ENCODE assay signal across 16 cellular contexts in the genomic region with DNA sequence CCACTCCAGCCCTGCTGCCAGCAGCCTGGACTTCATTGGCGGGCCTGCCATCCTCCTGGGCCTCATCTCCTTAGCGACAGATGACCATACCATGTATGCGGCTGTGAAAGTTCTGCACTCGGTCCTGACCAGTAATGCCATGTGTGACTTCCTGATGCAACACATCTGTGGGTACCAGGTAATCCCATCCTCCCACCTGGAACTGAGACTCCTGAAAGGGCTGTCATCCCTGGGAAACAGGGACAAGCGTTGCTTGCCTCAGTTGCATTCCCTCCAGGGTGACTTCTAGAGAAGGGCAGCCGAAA.
DNase-seq lines count a peak whose midpoint lies in the region; ATAC-seq, FAIRE-seq and TF ChIP-seq lines count a peak whose summit lies in the region.
"Had no signal": no experiment of that assay in that cellular context is flagged by ENCODE, and none has a peak within 500 bp of the region (broad histone marks: within the 10 kb centered on the region; RNA-seq: fewer than 3 reads in every experiment).

No MANE protein-coding gene starts in this region.

- peaks cover 2 to 37% of the 10 kb centered on the region in 2 experiments; a peak in 4 of 5 replicates for H3K27me3 ChIP-seq in HepG2 (ENCODE audit: control insufficient read depth in 1 of 2, insufficient read depth in 2 of 2, low read length in 2 of 2)
- no peaks in the 10 kb centered on the region for H3K27me3 ChIP-seq in right lobe of liver
- H3K27me3 ChIP-seq in HCT116 (ENCODE audit: insufficient read depth, low read length), result peaks cover 70% of the 10 kb centered on the region
- H3K27me3 ChIP-seq in neutrophil, result no peaks in the 10 kb centered on the region
- H3K27me3 ChIP-seq in effector memory CD4-positive, alpha-beta T cell (replicated peaks; ENCODE audit: control insufficient read depth, insufficient read depth, low read length, poor library complexity, severe bottlenecking), result no peaks in the 10 kb centered on the region

- TF ChIP-seq EP300 in HepG2 (IDR thresholded peaks at IDR 0.05; ENCODE audit: low read depth in 2 of 2, low read length in 2 of 2), result no peak
- TF ChIP-seq EP300 in HepG2 (CRISPR knock-in tag; IDR thresholded peaks at IDR 0.05; ENCODE audit: borderline replicate concordance), result no peak

- FAIRE-seq in HepG2 (lab: Jason Lieb, UNC), result no peak
- FAIRE-seq: A204.1, GM12878 had no signal

- no peaks in the 10 kb centered on the region for H3K9me2 ChIP-seq in HCT116 (ENCODE audit: insufficient read depth)

- H3K4me3 ChIP-seq in HepG2 (replicated peaks in 1 of 3; ENCODE audit: insufficient read depth in 1 of 3, low read depth in 2 of 3, low read length in 3 of 3) (no peak overlapping the region), right lobe of liver (no peak overlapping the region), HCT116 (replicated peaks in 1 of 2; ENCODE audit: low read depth in 1 of 2, low read length in 2 of 2) (no peak overlapping the region), neutrophil (ENCODE audit: low read depth in 1 of 2, low read length in 1 of 2) (peak overlapping the region in 1 of 2 experiments; percentile 9)
- H3K4me3 ChIP-seq in effector memory CD4-positive, alpha-beta T cell (ENCODE audit: insufficient read depth, low read depth, low read length, poor library complexity, severe bottlenecking), result no peak overlapping the region
- H3K4me3 ChIP-seq: GM12878, GM23248, HAP-1 had no signal

- in situ Hi-C loops in HepG2 (cut with HindIII; ENCODE audit: extremely low pct_ligation_motif_present, low pct_unique_long_range_greater_than_20kb), result no loop called here

- CTCF ChIA-PET in HepG2 (lab: Yijun Ruan, JAX; ENCODE audit: low intra/inter-chr PET ratio, low total read pairs), result no interaction called here
- CTCF ChIA-PET in HCT116 (lab: Charles Lee), result no interaction called here

- POLR2A ChIA-PET in HepG2 (lab: Yijun Ruan, JAX), result no interaction called here
- POLR2A ChIA-PET in HCT116 (lab: Charles Lee), result no interaction called here

- no peaks in the 10 kb centered on the region for H3K9me3 ChIP-seq in HepG2 (ENCODE audit: low read length)
- H3K9me3 ChIP-seq in right lobe of liver, result no peaks in the 10 kb centered on the region
- no peaks in the 10 kb centered on the region for H3K9me3 ChIP-seq in HCT116 (ENCODE audit: control insufficient read depth in 1 of 2, insufficient read depth in 1 of 2, low read depth in 1 of 2, low read length in 2 of 2)
- H3K9me3 ChIP-seq in neutrophil, result no peaks in the 10 kb centered on the region
- no peaks in the 10 kb centered on the region for H3K9me3 ChIP-seq in effector memory CD4-positive, alpha-beta T cell (ENCODE audit: control insufficient read depth, low read length)
- H3K9me3 ChIP-seq: HAP-1 had no signal

- H3K4me1 ChIP-seq in HepG2 (ENCODE audit: insufficient read depth, low read length) (no peaks in the 10 kb centered on the region), right lobe of liver (no peaks in the 10 kb centered on the region), HCT116 (ENCODE audit: control insufficient read depth in 1 of 2, insufficient read depth in 2 of 2, low read length in 2 of 2) (no peaks in the 10 kb centered on the region), neutrophil (ENCODE audit: control insufficient read depth in 1 of 2, insufficient read depth in 1 of 2, low read depth in 1 of 2, low read length in 1 of 2) (peaks cover 44 to 47% of the 10 kb centered on the region in 2 experiments)
- H3K4me1 ChIP-seq in effector memory CD4-positive, alpha-beta T cell (ENCODE audit: control insufficient read depth, insufficient read depth, low read length, poor library complexity, severe bottlenecking), result no peaks in the 10 kb centered on the region
- H3K4me1 ChIP-seq: HAP-1 had no signal

- H3K36me3 ChIP-seq in HepG2 (replicated peaks in 1 of 2; ENCODE audit: control insufficient read depth in 1 of 2, insufficient read depth in 2 of 2, low read length in 2 of 2) (no peaks in the 10 kb centered on the region), right lobe of liver (no peaks in the 10 kb centered on the region), HCT116 (ENCODE audit: control insufficient read depth in 1 of 2, insufficient read depth in 2 of 2, low read length in 2 of 2) (no peaks in the 10 kb centered on the region), neutrophil (peaks cover 64% of the 10 kb centered on the region)
- H3K36me3 ChIP-seq in effector memory CD4-positive, alpha-beta T cell (ENCODE audit: control insufficient read depth, insufficient read depth, low read length), result no peaks in the 10 kb centered on the region
- H3K36me3 ChIP-seq: HAP-1 had no signal

- H3K27ac ChIP-seq in HepG2 (ENCODE audit: extremely low read length, insufficient read depth, low read length) (no peak overlapping the region), right lobe of liver (no peak overlapping the region), HCT116 (ENCODE audit: low read depth, low read length) (no peak overlapping the region), neutrophil (peak overlapping the region; percentile 89)
- no peak overlapping the region for H3K27ac ChIP-seq in effector memory CD4-positive, alpha-beta T cell (ENCODE audit: insufficient read depth, low read length, poor library complexity, severe bottlenecking)
- H3K27ac ChIP-seq: C4-2B, GM23248 had no signal

- H3K4me2 ChIP-seq in HepG2 (ENCODE audit: low read depth, low read length) (no peak overlapping the region), HCT116 (ENCODE audit: low read length) (no peak overlapping the region)

- H2AFZ ChIP-seq in HepG2 (ENCODE audit: low read length) (no peak overlapping the region), HCT116 (ENCODE audit: low read depth, low read length, poor library complexity, severe bottlenecking) (no peak overlapping the region)
- H2AFZ ChIP-seq: GM23248 had no signal

- H4K20me1 ChIP-seq in HepG2 (ENCODE audit: insufficient read depth, low read length) (no peaks in the 10 kb centered on the region), HCT116 (ENCODE audit: insufficient read depth) (no peaks in the 10 kb centered on the region)

- H3K9ac ChIP-seq in HepG2 (ENCODE audit: insufficient read depth, low read depth, low read length), result no peak overlapping the region
- H3K9ac ChIP-seq in HCT116 (ENCODE audit: low read length), result no peak overlapping the region
- H3K9ac ChIP-seq: GM23248 had no signal

- TF ChIP-seq POLR2A in HepG2 (IDR thresholded peaks at IDR 0.05; ENCODE audit: insufficient read depth in 1 of 2, low read depth in 2 of 2, low read length in 2 of 2), result no peak
- no peak for TF ChIP-seq POLR2A in right lobe of liver (IDR thresholded peaks at IDR 0.05)
- no peak for TF ChIP-seq POLR2A in HCT116 (IDR thresholded peaks at IDR 0.05; ENCODE audit: borderline replicate concordance, extremely low read depth, insufficient read depth, insufficient read length)

- RAD21 ChIA-PET in HCT116 (lab: Charles Lee; ENCODE audit: low non-redundant PET in 1 of 2, low total read pairs in 2 of 2, uncharacterized antibody in 2 of 2, unreplicated experiment in 2 of 2), result no interaction called here

- WGBS in HepG2 (ENCODE audit: low lambda C conversion rate), result 92% methylated on average over 2 of the region's 6 CpGs
- no CpG with 5 or more reads among the region's 6 CpGs for WGBS in right lobe of liver (ENCODE audit: insufficient coverage, low coverage, low lambda C conversion rate, missing lambda C conversion rate)

- DNase-seq in HepG2 (ENCODE audit: low spot score) (no peak), right lobe of liver (no peak), HCT116 (ENCODE audit: low read depth, low spot score) (no peak), 8988T (no peak)
- DNase-seq in effector memory CD4-positive, alpha-beta T cell, result no peak
- DNase-seq: ACHN; CD4-positive, alpha-beta memory T cell; DMS153; DND-41; EL; GM23248 had no signal

- TF ChIP-seq CTCF in HepG2 (CRISPR knock-in tag; IDR thresholded peaks at IDR 0.05) (no peak), right lobe of liver (IDR thresholded peaks at IDR 0.05) (no peak), HCT116 (IDR thresholded peaks at IDR 0.05 in 2 of 3, conservative IDR thresholded peaks at IDR 0.05 in 1 of 3; ENCODE audit: borderline replicate concordance in 1 of 3, insufficient read depth in 1 of 3, low read depth in 2 of 3, low read length in 2 of 3) (no peak), neutrophil (IDR thresholded peaks at IDR 0.05) (no peak)

- ATAC-seq in HepG2, result no peak
- ATAC-seq in right lobe of liver, result no peak
- no peak for ATAC-seq in HCT116
- ATAC-seq: GM12878 had no signal

- intact Hi-C loops in HepG2 (cut with micrococcal nuclease; ENCODE audit: unreplicated experiment) (no loop called here), right lobe of liver (cut with DNase I) (no loop called here), HCT116 (cut with micrococcal nuclease) (no loop called here)

- BruUV-seq in HepG2 (replicated peaks; lab: Mats Ljungman, UMichigan) (no TSS peak), HCT116 (replicated peaks; lab: Mats Ljungman, UMichigan) (no TSS peak)

- H3K79me2 ChIP-seq in HepG2 (ENCODE audit: insufficient read depth, low read length), result no peaks in the 10 kb centered on the region
- H3K79me2 ChIP-seq in HCT116 (ENCODE audit: insufficient read depth, low read length), result no peaks in the 10 kb centered on the region

- TF ChIP-seq RAD21 in HepG2 (CRISPR knock-in tag; IDR thresholded peaks at IDR 0.05) (no peak), HCT116 (IDR thresholded peaks at IDR 0.05; ENCODE audit: low read depth) (no peak)

TF ChIP-seq in HepG2, 621 proteins besides CTCF, POLR2A, EP300 and RAD21:
- TF ChIP-seq ZNF558 (CRISPR knock-in tag; IDR thresholded peaks at IDR 0.05; ENCODE audit: borderline replicate concordance) (no peak), RFX5 (IDR thresholded peaks at IDR 0.05; ENCODE audit: low read depth, low read length) (peak; percentile 44; the same call in 1 of the 2 replicates)

TF ChIP-seq in HCT116, 20 proteins besides CTCF, POLR2A, EP300 and RAD21:
- TF ChIP-seq YY1 (IDR thresholded peaks at IDR 0.05; ENCODE audit: extremely low read depth, insufficient replicate concordance, low read depth, low read length) (no peak), EZH2 (IDR thresholded peaks at IDR 0.05) (0 out of 2 replicates have a peak, but pooled peaks have one; percentile 3)

Comparison
In these comparisons a context has a peak if more than half of its experiments do, and no peak if none do; other contexts are left out.
1. Of the 20 proteins assayed by ChIP-seq in both HepG2 and HCT116: peak only in HepG2: none; only in HCT116: EZH2; in both: none; in neither: 19.